8 cellular contexts compared by ENCODE assay signal in the genomic region with DNA sequence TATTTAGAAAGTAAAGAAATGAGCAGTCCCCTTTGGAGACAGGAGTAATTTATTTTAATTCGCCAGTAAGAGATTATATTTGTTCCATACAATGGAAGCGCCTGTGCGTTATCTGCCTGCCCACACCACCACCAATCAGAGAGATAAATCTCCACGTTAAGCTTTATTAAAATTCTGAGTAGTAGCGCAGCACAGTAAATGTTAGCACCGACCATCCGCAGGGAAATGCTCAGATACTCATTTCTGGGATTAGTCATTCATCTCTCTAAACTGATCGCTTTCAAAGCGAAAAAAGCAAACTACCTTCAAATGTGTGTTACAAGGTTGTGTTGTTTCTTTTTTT. TPM values are rescaled to one million over a fixed set of nuclear protein-coding genes. Genes with fewer than 3 reads are reported as not detected.
DNase-seq lines count a peak whose midpoint lies in the region; FAIRE-seq and TF ChIP-seq lines count a peak whose summit lies in the region.

No MANE protein-coding gene starts in this region.

- intact Hi-C loops in testis (cut with DNase I; ENCODE audit: low total_unique reads) = no loop called here

- peak overlapping the region; percentile 98 for H3K9ac ChIP-seq in keratinocyte (ENCODE audit: control insufficient read depth, extremely low read depth, insufficient read depth, low read length)

- peaks cover 45% of the 10 kb centered on the region for H3K79me2 ChIP-seq in keratinocyte (ENCODE audit: control insufficient read depth, insufficient read depth, low read length)

- TF ChIP-seq CTCF in BJ (IDR thresholded peaks at IDR 0.05; ENCODE audit: insufficient read depth, low read depth, low read length) = no peak
- no peak for TF ChIP-seq CTCF in keratinocyte (optimal IDR thresholded peaks at IDR 0.05 in 1 of 3, IDR thresholded peaks at IDR 0.05 in 1 of 3, conservative IDR thresholded peaks at IDR 0.05 in 1 of 3; ENCODE audit: extremely low read depth in 1 of 3, insufficient read depth in 2 of 3, low read length in 3 of 3)
- no peak for TF ChIP-seq CTCF in testis (IDR thresholded peaks at IDR 0.05)

- H3K9me3 ChIP-seq in keratinocyte (ENCODE audit: control insufficient read depth, low read depth, low read length) = no peaks in the 10 kb centered on the region
- no peaks in the 10 kb centered on the region for H3K9me3 ChIP-seq in testis

- POLR2A ChIA-PET in BJ (lab: Charles Lee) = interaction anchor here (0.5 to 0.6 kb wide), 2 partner anchors 70 to 213 kb away, joined by 3 to 6 read pairs; no protein-coding TSS in a partner anchor

- H3K4me3 ChIP-seq in BJ (ENCODE audit: low read depth, low read length) (peak overlapping the region; percentile 89), keratinocyte (ENCODE audit: control insufficient read depth in 2 of 3, extremely low read depth in 1 of 3, insufficient read depth in 2 of 3, low read depth in 1 of 3, low read length in 3 of 3) (peak overlapping the region; percentile 84 to 97 (median 85)), testis (peak overlapping the region; percentile 80 to 82)

- H4K20me1 ChIP-seq in keratinocyte (ENCODE audit: control insufficient read depth, extremely low read depth, insufficient read depth, low read length) = no peaks in the 10 kb centered on the region

- WGBS in testis, 2 donors = 7 to 13% methylated on average over 9 of the region's 9 CpGs

- H3K4me3 Mint-ChIP-seq in IgD-negative memory B cell = peak overlapping the region; percentile 80 to 88 (median 86)
- peak overlapping the region; percentile 90 for H3K4me3 Mint-ChIP-seq in activated naive CD8-positive, alpha-beta T cell treated with anti-CD3 and anti-CD28 coated beads for 36 hours

- H2AFZ ChIP-seq in keratinocyte (ENCODE audit: control insufficient read depth, low read length) = no peak overlapping the region

- CTCF ChIA-PET in BJ (lab: Yijun Ruan, JAX) = interaction anchor here (1.0 to 1.5 kb wide), 3 partner anchors 66 to 331 kb away, joined by 3 to 5 read pairs (median 4); no protein-coding TSS in a partner anchor

- peaks cover 51% of the 10 kb centered on the region for H3K4me1 ChIP-seq in keratinocyte (ENCODE audit: control insufficient read depth, extremely low read depth, insufficient read depth, low read length)
- H3K4me1 ChIP-seq in testis = peaks cover 8% of the 10 kb centered on the region

- peaks cover 9 to 22% (median 17%) of the 10 kb centered on the region in 3 donors for H3K4me1 Mint-ChIP-seq in IgD-negative memory B cell
- H3K4me1 Mint-ChIP-seq in activated naive CD8-positive, alpha-beta T cell treated with anti-CD3 and anti-CD28 coated beads for 36 hours = peaks cover 39% of the 10 kb centered on the region

- dilution Hi-C loops in keratinocyte (cut with MboI; ENCODE audit: extremely low pct_ligation_motif_present, low sequenced_read_pairs) = no loop called here

- peak overlapping the region in 1 of 3 donors; percentile 3 for H3K27ac Mint-ChIP-seq in IgD-negative memory B cell
- peak overlapping the region; percentile 85 for H3K27ac Mint-ChIP-seq in activated naive CD8-positive, alpha-beta T cell treated with anti-CD3 and anti-CD28 coated beads for 36 hours

- H3K36me3 ChIP-seq in BJ (ENCODE audit: control insufficient read depth, insufficient read depth, low read length) (0 out of 2 replicates have a peak, but pooled peaks cover 3% of the 10 kb centered on the region), keratinocyte (ENCODE audit: control insufficient read depth in 2 of 2, extremely low read depth in 1 of 2, insufficient read depth in 2 of 2, low read length in 2 of 2) (peaks cover 5 to 23% of the 10 kb centered on the region in 2 experiments), testis (ENCODE audit: low read depth, missing control alignments) (no peaks in the 10 kb centered on the region)

- H3K9me3 Mint-ChIP-seq in IgD-negative memory B cell = no peaks in the 10 kb centered on the region
- no peaks in the 10 kb centered on the region for H3K9me3 Mint-ChIP-seq in activated naive CD8-positive, alpha-beta T cell treated with anti-CD3 and anti-CD28 coated beads for 36 hours

- no peak for TF ChIP-seq POLR2A in testis (IDR thresholded peaks at IDR 0.05)
- no peak for TF ChIP-seq POLR2A in GM12892 (IDR thresholded peaks at IDR 0.05; ENCODE audit: low read depth, low read length)

- DNase-seq in BJ (ENCODE audit: low read depth) (no peak), keratinocyte (ENCODE audit: low read depth, low spot score) (no peak), testis (no peak), SKM-1 (lab: John Stamatoyannopoulos, UW; ENCODE audit: unreplicated experiment) (no peak), ureter (ENCODE audit: low spot score) (no peak), GM12892 (ENCODE audit: insufficient read length) (no peak)
- no peak for DNase-seq in activated naive CD8-positive, alpha-beta T cell treated with anti-CD3 and anti-CD28 coated beads for 36 hours

- H3K27me3 ChIP-seq in BJ (ENCODE audit: control insufficient read depth, insufficient read depth, low read length) (no peaks in the 10 kb centered on the region), keratinocyte (ENCODE audit: control insufficient read depth, extremely low read depth, insufficient read depth, low read length) (no peaks in the 10 kb centered on the region), testis (no peaks in the 10 kb centered on the region)

- FAIRE-seq in keratinocyte (lab: Jason Lieb, UNC) = no peak
- FAIRE-seq in GM12892 (lab: Jason Lieb, UNC) = no peak

- H3K9me1 ChIP-seq in keratinocyte (ENCODE audit: control insufficient read depth, extremely low read depth, insufficient read depth, low read length) = no peaks in the 10 kb centered on the region

- no peaks in the 10 kb centered on the region for H3K36me3 Mint-ChIP-seq in IgD-negative memory B cell
- H3K36me3 Mint-ChIP-seq in activated naive CD8-positive, alpha-beta T cell treated with anti-CD3 and anti-CD28 coated beads for 36 hours = peaks cover 37% of the 10 kb centered on the region

- peaks cover 23% of the 10 kb centered on the region for H3K27me3 Mint-ChIP-seq in IgD-negative memory B cell
- no peaks in the 10 kb centered on the region for H3K27me3 Mint-ChIP-seq in activated naive CD8-positive, alpha-beta T cell treated with anti-CD3 and anti-CD28 coated beads for 36 hours

- peak overlapping the region; percentile 90 for H3K4me2 ChIP-seq in keratinocyte (ENCODE audit: control insufficient read depth, extremely low read depth, insufficient read depth, low read depth, low read length)

- H3K27ac ChIP-seq in keratinocyte (ENCODE audit: control insufficient read depth, insufficient read depth, low read length) (peak overlapping the region; percentile 97), testis (peak overlapping the region; percentile 81 to 89)

RNA-seq across cellular contexts. Expression of a gene that starts 1.2 kb away (rescaled TPM):
- polyA plus RNA-seq in BJ (2011; rRNA removed) (14.1 and 18.8 TPM in 2 replicates), IgD-negative memory B cell (2.8 TPM), keratinocyte (58.5 to 61.4 TPM (median 60.3 TPM) in 3 replicates), testis (ENCODE audit: insufficient read depth, low read depth, low replicate concordance) (16.2 TPM)
- polyA minus RNA-seq in BJ (2011; rRNA and poly(A)+ RNA removed) = 11.4 and 15.7 TPM in 2 replicates
- 10 to 100 TPM; 28.7 to 30.3 TPM for total RNA-seq in activated naive CD8-positive, alpha-beta T cell treated with anti-CD3 and anti-CD28 coated beads for 36 hours
- 143 TPM for polyA plus RNA-seq in keratinocyte (2011; ENCODE audit: low read depth)
- 29.1 and 35.4 TPM in 2 replicates for polyA plus RNA-seq in keratinocyte (2011; cell fraction: cytosol; rRNA removed)
- 122 and 140 TPM in 2 replicates for polyA plus RNA-seq in keratinocyte (2011; cell fraction: nucleus; rRNA removed)
- 37.3 and 92.4 TPM in 2 replicates for polyA plus RNA-seq in keratinocyte (2012; ENCODE audit: low replicate concordance)
- polyA minus RNA-seq in keratinocyte = 46.3 to 57.2 TPM (median 49.1 TPM) in 3 replicates
- polyA minus RNA-seq in keratinocyte (2011; cell fraction: cytosol; rRNA and poly(A)+ RNA removed) = 34.7 TPM
- 70.5 and 112 TPM in 2 replicates for polyA minus RNA-seq in keratinocyte (2011; cell fraction: nucleus; rRNA and poly(A)+ RNA removed)
- total RNA-seq in testis (10 to 100 TPM; 13.3 to 19.8 TPM), ureter (221 TPM)
- polyA plus RNA-seq in GM12892 (2012; ENCODE audit: missing spikeins) = 3.3 TPM
